3 cellular contexts compared by ENCODE assay signal in genomic region chr1:5886140-5886483, GRCh38.
A peak's percentile ranks its signal among the peaks of the same experiment; 100 is the strongest.
TF ChIP-seq lines count a peak whose summit lies in the region.

No MANE protein-coding gene starts in this region.

TF ChIP-seq in SK-N-SH, 30 proteins besides CTCF, POLR2A, EP300 and RAD21 (continued from another document):
- no peak for TF ChIP-seq MAX (IDR thresholded peaks at IDR 0.05; ENCODE audit: low read depth)
- TF ChIP-seq, protein P1, sequence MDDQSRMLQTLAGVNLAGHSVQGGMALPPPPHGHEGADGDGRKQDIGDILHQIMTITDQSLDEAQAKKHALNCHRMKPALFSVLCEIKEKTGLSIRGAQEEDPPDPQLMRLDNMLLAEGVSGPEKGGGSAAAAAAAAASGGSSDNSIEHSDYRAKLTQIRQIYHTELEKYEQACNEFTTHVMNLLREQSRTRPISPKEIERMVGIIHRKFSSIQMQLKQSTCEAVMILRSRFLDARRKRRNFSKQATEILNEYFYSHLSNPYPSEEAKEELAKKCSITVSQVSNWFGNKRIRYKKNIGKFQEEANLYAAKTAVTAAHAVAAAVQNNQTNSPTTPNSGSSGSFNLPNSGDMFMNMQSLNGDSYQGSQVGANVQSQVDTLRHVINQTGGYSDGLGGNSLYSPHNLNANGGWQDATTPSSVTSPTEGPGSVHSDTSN (IDR thresholded peaks at IDR 0.05): no peak

TF ChIP-seq in SK-N-SH treated with all-trans-retinoic acid at 6 μM for 48 hours, 23 proteins besides CTCF, POLR2A, EP300 and RAD21 (continued from another document):
- no peak for TF ChIP-seq POU6F1 (CRISPR knock-in tag; IDR thresholded peaks at IDR 0.05; ENCODE audit: borderline replicate concordance, low read depth)
- no peak for TF ChIP-seq PATZ1 (CRISPR knock-in tag; IDR thresholded peaks at IDR 0.05; ENCODE audit: borderline replicate concordance)
- no peak for TF ChIP-seq ISL1 (CRISPR knock-in tag; IDR thresholded peaks at IDR 0.05)
- TF ChIP-seq OSR1 (CRISPR knock-in tag; IDR thresholded peaks at IDR 0.05): no peak
- TF ChIP-seq TCF4 (CRISPR knock-in tag; IDR thresholded peaks at IDR 0.05; ENCODE audit: borderline replicate concordance): no peak
- TF ChIP-seq SNAI2 (CRISPR knock-in tag; IDR thresholded peaks at IDR 0.05): no peak
- TF ChIP-seq ZNF8 (CRISPR knock-in tag; IDR thresholded peaks at IDR 0.05): no peak
- TF ChIP-seq RARB (CRISPR knock-in tag; IDR thresholded peaks at IDR 0.05): no peak
- TF ChIP-seq BACH2 (CRISPR knock-in tag; IDR thresholded peaks at IDR 0.05; ENCODE audit: borderline replicate concordance): no peak
- no peak for TF ChIP-seq ESRRG (CRISPR knock-in tag; IDR thresholded peaks at IDR 0.05)
- no peak for TF ChIP-seq CSRNP3 (CRISPR knock-in tag; IDR thresholded peaks at IDR 0.05)
- TF ChIP-seq CREB5 (CRISPR knock-in tag; IDR thresholded peaks at IDR 0.05; ENCODE audit: low read depth): no peak
- TF ChIP-seq CSDC2 (CRISPR knock-in tag; IDR thresholded peaks at IDR 0.05): no peak

TF ChIP-seq in K562, 482 proteins besides CTCF, POLR2A, EP300 and RAD21 (continued from another document):
- TF ChIP-seq ZNF551 (CRISPR knock-in tag; IDR thresholded peaks at IDR 0.05): no peak
- 0 out of 2 replicates have a peak, but pooled peaks have one; percentile 47 for TF ChIP-seq FOSL1 (tag; conservative IDR thresholded peaks at IDR 0.05)
- 0 out of 4 replicates have a peak, but pooled peaks of 1 of the 2 experiments have one; percentile 1 for TF ChIP-seq ARNT (IDR thresholded peaks at IDR 0.05)
- TF ChIP-seq SIX5 (IDR thresholded peaks at IDR 0.05; ENCODE audit: borderline replicate concordance in 1 of 2, insufficient read depth in 1 of 2, low read depth in 1 of 2, low read length in 2 of 2): no peak
- TF ChIP-seq TCF3 (CRISPR knock-in tag; IDR thresholded peaks at IDR 0.05): no peak
- no peak for TF ChIP-seq SUPT5H (IDR thresholded peaks at IDR 0.05)
- TF ChIP-seq FOXK2 (conservative IDR thresholded peaks at IDR 0.05 in 1 of 2, IDR thresholded peaks at IDR 0.05 in 1 of 2; ENCODE audit: low read depth in 2 of 2): peak in 1 of 2 experiments; percentile 61; a peak in 3 of 4 replicates
- TF ChIP-seq SMARCB1 (IDR thresholded peaks at IDR 0.05; ENCODE audit: insufficient read length, low read depth): peak; percentile 7
- no peak for TF ChIP-seq BCLAF1 (IDR thresholded peaks at IDR 0.05; ENCODE audit: borderline replicate concordance in 1 of 2, control insufficient read depth in 1 of 2, low read depth in 2 of 2, low read length in 1 of 2)
- no peak for TF ChIP-seq ZNF217 (CRISPR knock-in tag; IDR thresholded peaks at IDR 0.05)
- TF ChIP-seq NONO (IDR thresholded peaks at IDR 0.05; ENCODE audit: low read depth in 2 of 2, low read length in 1 of 2): 0 out of 4 replicates have a peak, but pooled peaks of 1 of the 2 experiments have one; percentile 6
- TF ChIP-seq JUND (IDR thresholded peaks at IDR 0.05; ENCODE audit: borderline replicate concordance, low read depth, low read length): no peak
- 0 out of 3 replicates have a peak, but pooled peaks have one; percentile 5 for TF ChIP-seq JUND (tag; IDR thresholded peaks at IDR 0.05; ENCODE audit: borderline replicate concordance, low read depth, low read length)
- TF ChIP-seq, protein P2, sequence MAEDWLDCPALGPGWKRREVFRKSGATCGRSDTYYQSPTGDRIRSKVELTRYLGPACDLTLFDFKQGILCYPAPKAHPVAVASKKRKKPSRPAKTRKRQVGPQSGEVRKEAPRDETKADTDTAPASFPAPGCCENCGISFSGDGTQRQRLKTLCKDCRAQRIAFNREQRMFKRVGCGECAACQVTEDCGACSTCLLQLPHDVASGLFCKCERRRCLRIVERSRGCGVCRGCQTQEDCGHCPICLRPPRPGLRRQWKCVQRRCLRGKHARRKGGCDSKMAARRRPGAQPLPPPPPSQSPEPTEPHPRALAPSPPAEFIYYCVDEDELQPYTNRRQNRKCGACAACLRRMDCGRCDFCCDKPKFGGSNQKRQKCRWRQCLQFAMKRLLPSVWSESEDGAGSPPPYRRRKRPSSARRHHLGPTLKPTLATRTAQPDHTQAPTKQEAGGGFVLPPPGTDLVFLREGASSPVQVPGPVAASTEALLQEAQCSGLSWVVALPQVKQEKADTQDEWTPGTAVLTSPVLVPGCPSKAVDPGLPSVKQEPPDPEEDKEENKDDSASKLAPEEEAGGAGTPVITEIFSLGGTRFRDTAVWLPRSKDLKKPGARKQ (CRISPR knock-in tag; IDR thresholded peaks at IDR 0.05): peak; percentile 57; the same call in 1 of the 2 replicates
- peak; percentile 1; the same call in 1 of the 2 replicates for TF ChIP-seq ZNF274 (IDR thresholded peaks at IDR 0.05; ENCODE audit: borderline replicate concordance, low read depth, low read length)
- TF ChIP-seq ZBTB7A (IDR thresholded peaks at IDR 0.05; ENCODE audit: borderline replicate concordance, control insufficient read depth, low read depth, low read length): 0 out of 2 replicates have a peak, but pooled peaks have one; percentile 8
- TF ChIP-seq HDAC2 (IDR thresholded peaks at IDR 0.05): no peak
- no peak for TF ChIP-seq ZNF316 (IDR thresholded peaks at IDR 0.05)
- TF ChIP-seq ILF3 (IDR thresholded peaks at IDR 0.05; ENCODE audit: borderline replicate concordance): 0 out of 2 replicates have a peak, but pooled peaks have one; percentile 7
- TF ChIP-seq TAF1 (IDR thresholded peaks at IDR 0.05; ENCODE audit: control insufficient read depth, extremely low read depth, insufficient read depth, low read length, severe bottlenecking): no peak
- no peak for TF ChIP-seq MLX (CRISPR knock-in tag; conservative IDR thresholded peaks at IDR 0.05)
- no peak for TF ChIP-seq CC2D1A (IDR thresholded peaks at IDR 0.05)
- peak; percentile 24 for TF ChIP-seq L3MBTL2 (IDR thresholded peaks at IDR 0.05)
